In the genomic region with DNA sequence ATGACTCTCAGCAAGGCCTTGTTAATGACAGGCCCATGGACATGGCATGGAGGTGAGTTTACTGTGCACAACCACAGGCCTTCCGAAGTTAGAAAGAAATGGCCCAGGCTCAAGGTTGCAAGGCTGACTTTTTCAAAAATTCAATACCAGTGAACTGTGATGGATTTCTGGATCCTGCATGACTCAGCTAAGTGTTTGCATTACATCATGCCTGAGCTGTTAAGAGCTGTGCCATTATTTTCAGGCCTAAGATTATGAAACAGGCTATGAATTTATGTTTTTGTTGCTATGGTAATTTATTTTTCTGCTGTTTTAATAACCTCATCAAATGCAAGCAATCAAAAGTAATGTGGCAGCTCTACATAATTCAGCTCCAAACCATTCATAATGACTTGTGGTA, we compare ENCODE assay signal across 10 cellular contexts.
DNase-seq lines count a peak whose midpoint lies in the region; ATAC-seq and TF ChIP-seq lines count a peak whose summit lies in the region.
"Had no signal": no experiment of that assay in that cellular context is flagged by ENCODE, and none has a peak within 500 bp of the region (broad histone marks: within the 10 kb centered on the region; RNA-seq: fewer than 3 reads in every experiment).

No MANE protein-coding gene starts in this region.

- no peaks in the 10 kb centered on the region for H4K20me1 ChIP-seq in PC-3 (ENCODE audit: low read length)

- intact Hi-C loops in PC-3 (cut with micrococcal nuclease) = no loop called here

- BruUV-seq in PC-3 (replicated peaks; lab: Mats Ljungman, UMichigan) = no TSS peak

- H3K27me3 ChIP-seq in PC-3 (ENCODE audit: low read length) = peaks cover 22% of the 10 kb centered on the region
- H3K27me3 ChIP-seq: upper lobe of left lung had no signal

- no peaks in the 10 kb centered on the region for H3K36me3 ChIP-seq in PC-3 (ENCODE audit: low read depth, low read length)
- H3K36me3 ChIP-seq: upper lobe of left lung had no signal

- peaks cover 11% of the 10 kb centered on the region; the same call in 1 of the 2 replicates for H3K4me1 ChIP-seq in PC-3 (ENCODE audit: insufficient read depth, low read length)

- POLR2A ChIA-PET in PC-3 (lab: Charles Lee; ENCODE audit: unreplicated experiment) = no interaction called here

- H3K9me2 ChIP-seq in PC-3 (replicated peaks; ENCODE audit: low read length) = no peaks in the 10 kb centered on the region

- no peaks in the 10 kb centered on the region for H3K79me2 ChIP-seq in PC-3 (ENCODE audit: low read length)

- TF ChIP-seq CTCF in PC-3 (conservative IDR thresholded peaks at IDR 0.05; ENCODE audit: low read depth, low read length) (no peak), fibroblast of the aortic adventitia (IDR thresholded peaks at IDR 0.05; ENCODE audit: insufficient read depth, low read length) (no peak)

- H3K4me2 ChIP-seq in PC-3 (ENCODE audit: low read length) = no peak overlapping the region

- CTCF ChIA-PET in PC-3 (lab: Charles Lee) = no interaction called here

- no peak for ATAC-seq in PC-3
- ATAC-seq in GM19324 (IDR thresholded peaks at IDR 0.05; ENCODE audit: low FRiP score, unreplicated experiment) = no peak
- ATAC-seq in GM21515 (IDR thresholded peaks at IDR 0.05; ENCODE audit: unreplicated experiment) = no peak
- ATAC-seq in GM21390 (IDR thresholded peaks at IDR 0.05; ENCODE audit: unreplicated experiment) = no peak

- H2AFZ ChIP-seq in PC-3 (ENCODE audit: low read length) = no peak overlapping the region

- H3K9me3 ChIP-seq in PC-3 (ENCODE audit: low read length) = no peaks in the 10 kb centered on the region
- H3K9me3 ChIP-seq: upper lobe of left lung had no signal

- H3K9ac ChIP-seq in PC-3 (ENCODE audit: low read length) = no peak overlapping the region

- DNase-seq in Daoy (ENCODE audit: low read depth) (peak; percentile 78), PC-3 (peak; percentile 59), fibroblast of the aortic adventitia (ENCODE audit: low read depth) (peak; percentile 90), putamen (ENCODE audit: low spot score) (peak; percentile 54), COR-L47 (lab: John Stamatoyannopoulos, UW) (no peak)
- DNase-seq: activated naive CD8-positive, alpha-beta T cell treated with anti-CD3 and anti-CD28 coated beads for 36 hours; upper lobe of left lung had no signal

- H3F3A ChIP-seq in PC-3 (ENCODE audit: low read length, unreplicated experiment) = no peaks in the 10 kb centered on the region

- H3K4me3 ChIP-seq in PC-3 (ENCODE audit: low read length) (no peak overlapping the region), fibroblast of the aortic adventitia (ENCODE audit: low read depth, low read length) (no peak overlapping the region)
- H3K4me3 ChIP-seq: upper lobe of left lung had no signal

- H3K27ac ChIP-seq in PC-3 (ENCODE audit: low read length) = no peak overlapping the region
- H3K27ac ChIP-seq: upper lobe of left lung had no signal
